In genomic region chr1:182588460-182589396, GRCh38 we compare ENCODE assay signal across 8 cellular contexts. TPM values are rescaled to one million over a fixed set of nuclear protein-coding genes. Genes with fewer than 3 reads are reported as not detected.
DNase-seq lines count a peak whose midpoint lies in the region; ATAC-seq, FAIRE-seq and TF ChIP-seq lines count a peak whose summit lies in the region.

A gene with protein sequence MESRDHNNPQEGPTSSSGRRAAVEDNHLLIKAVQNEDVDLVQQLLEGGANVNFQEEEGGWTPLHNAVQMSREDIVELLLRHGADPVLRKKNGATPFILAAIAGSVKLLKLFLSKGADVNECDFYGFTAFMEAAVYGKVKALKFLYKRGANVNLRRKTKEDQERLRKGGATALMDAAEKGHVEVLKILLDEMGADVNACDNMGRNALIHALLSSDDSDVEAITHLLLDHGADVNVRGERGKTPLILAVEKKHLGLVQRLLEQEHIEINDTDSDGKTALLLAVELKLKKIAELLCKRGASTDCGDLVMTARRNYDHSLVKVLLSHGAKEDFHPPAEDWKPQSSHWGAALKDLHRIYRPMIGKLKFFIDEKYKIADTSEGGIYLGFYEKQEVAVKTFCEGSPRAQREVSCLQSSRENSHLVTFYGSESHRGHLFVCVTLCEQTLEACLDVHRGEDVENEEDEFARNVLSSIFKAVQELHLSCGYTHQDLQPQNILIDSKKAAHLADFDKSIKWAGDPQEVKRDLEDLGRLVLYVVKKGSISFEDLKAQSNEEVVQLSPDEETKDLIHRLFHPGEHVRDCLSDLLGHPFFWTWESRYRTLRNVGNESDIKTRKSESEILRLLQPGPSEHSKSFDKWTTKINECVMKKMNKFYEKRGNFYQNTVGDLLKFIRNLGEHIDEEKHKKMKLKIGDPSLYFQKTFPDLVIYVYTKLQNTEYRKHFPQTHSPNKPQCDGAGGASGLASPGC (minus strand): TSS chr1:182589256. CDS start chr1:182586806, 2,450 bp downstream.

- TF ChIP-seq CTCF in pancreas (IDR thresholded peaks at IDR 0.05), result no peak

- FAIRE-seq in pancreas (lab: Jason Lieb, UNC), result no peak

- DNase-seq in COR-L47 (lab: John Stamatoyannopoulos, UW) (peak; percentile 11), SK-N-MC (ENCODE audit: low read depth, low spot score) (no peak), adipocyte (ENCODE audit: low read depth) (peak; percentile 84), cardiac septum (ENCODE audit: low spot score) (peak; percentile 89), pancreas (peak; percentile 70 to 87 (median 76)), NCI-H2081 (lab: John Stamatoyannopoulos, UW) (no peak)

- H3K36me3 ChIP-seq in SK-N-MC (ENCODE audit: insufficient read depth, low read length), result no peaks in the 10 kb centered on the region
- no peaks in the 10 kb centered on the region for H3K36me3 ChIP-seq in adipocyte (ENCODE audit: control insufficient read depth, insufficient read depth, low read length, severe bottlenecking)
- no peaks in the 10 kb centered on the region for H3K36me3 ChIP-seq in pancreas

- peaks cover 3% of the 10 kb centered on the region for H3K4me1 ChIP-seq in adipocyte (ENCODE audit: control insufficient read depth, insufficient read depth, low read length)
- H3K4me1 ChIP-seq in pancreas, result peaks cover 0 to 7% (median 5%) of the 10 kb centered on the region in 3 donors

- H3K4me3 ChIP-seq in SK-N-MC, result peak within 1 kb of the TSS; percentile 76
- H3K4me3 ChIP-seq in adipocyte (ENCODE audit: low read length), result peak within 1 kb of the TSS; percentile 85
- H3K4me3 ChIP-seq in pancreas, result peak within 1 kb of the TSS; percentile 33 to 59 (median 52)

- no peak within 1 kb of the TSS for H3K27ac ChIP-seq in SK-N-MC
- H3K27ac ChIP-seq in pancreas, result peak within 1 kb of the TSS; percentile 75 to 92 (median 83)

- H3K9me3 ChIP-seq in SK-N-MC (ENCODE audit: low read depth, low read length), result no peaks in the 10 kb centered on the region; the same call in 1 of the 2 replicates
- no peaks in the 10 kb centered on the region for H3K9me3 ChIP-seq in adipocyte (ENCODE audit: control insufficient read depth, low read length)
- H3K9me3 ChIP-seq in pancreas, result no peaks in the 10 kb centered on the region

- ATAC-seq in GM19372 (IDR thresholded peaks at IDR 0.05; ENCODE audit: low read depth, unreplicated experiment), result peak; percentile 80
- ATAC-seq in HG03457 (IDR thresholded peaks at IDR 0.05; ENCODE audit: unreplicated experiment), result peak; percentile 40
- peak; percentile 94 to 98 (median 96) for ATAC-seq in pancreas

- H3K27me3 ChIP-seq in adipocyte (replicated peaks; ENCODE audit: control insufficient read depth, insufficient read depth, low read length) (no peaks in the 10 kb centered on the region), pancreas (no peaks in the 10 kb centered on the region)

- H3K9ac ChIP-seq in SK-N-MC (ENCODE audit: insufficient read length), result peak within 1 kb of the TSS; percentile 59
- H3K9ac ChIP-seq in adipocyte (ENCODE audit: low read length), result peak within 1 kb of the TSS; percentile 87

- WGBS in pancreas, 2 donors, result 2 to 3% methylated on average over 21 of the region's 21 CpGs

- intact Hi-C loops in cardiac septum (cut with DNase I), result no loop called here
- intact Hi-C loops in pancreas (cut with DNase I), result loop anchor here in 1 of 3 donors (10.0 kb wide), 1 partner anchor 504 kb away; no protein-coding TSS in a partner anchor

RNA-seq across cellular contexts. Expression of the gene that starts here (rescaled TPM):
- total RNA-seq in cardiac septum (3.3 TPM), pancreas (1 to 10 TPM; 1.1 to 7.0 (median 2.7) TPM)
- polyA plus RNA-seq in pancreas, result 1 to 10 TPM; 1.8 to 2.8 TPM

Comparison
In these comparisons a context has a peak if more than half of its experiments do, and no peak if none do; other contexts are left out.
1. DNase-seq: peak in COR-L47 (single experiment), adipocyte (single experiment), cardiac septum (single experiment) and pancreas (6 of 6); none in SK-N-MC (single experiment) and NCI-H2081 (0 of 2).
2. ATAC-seq: peak in every context shown above with its lines; median percentile 96 in pancreas; 80 in GM19372; 40 in HG03457.
3. Peak in every context shown above with its lines, with median percentiles within 50 percentile points of each other: H3K4me3 ChIP-seq.